ENCODE assay signal across 1 cellular context in the genomic region with DNA sequence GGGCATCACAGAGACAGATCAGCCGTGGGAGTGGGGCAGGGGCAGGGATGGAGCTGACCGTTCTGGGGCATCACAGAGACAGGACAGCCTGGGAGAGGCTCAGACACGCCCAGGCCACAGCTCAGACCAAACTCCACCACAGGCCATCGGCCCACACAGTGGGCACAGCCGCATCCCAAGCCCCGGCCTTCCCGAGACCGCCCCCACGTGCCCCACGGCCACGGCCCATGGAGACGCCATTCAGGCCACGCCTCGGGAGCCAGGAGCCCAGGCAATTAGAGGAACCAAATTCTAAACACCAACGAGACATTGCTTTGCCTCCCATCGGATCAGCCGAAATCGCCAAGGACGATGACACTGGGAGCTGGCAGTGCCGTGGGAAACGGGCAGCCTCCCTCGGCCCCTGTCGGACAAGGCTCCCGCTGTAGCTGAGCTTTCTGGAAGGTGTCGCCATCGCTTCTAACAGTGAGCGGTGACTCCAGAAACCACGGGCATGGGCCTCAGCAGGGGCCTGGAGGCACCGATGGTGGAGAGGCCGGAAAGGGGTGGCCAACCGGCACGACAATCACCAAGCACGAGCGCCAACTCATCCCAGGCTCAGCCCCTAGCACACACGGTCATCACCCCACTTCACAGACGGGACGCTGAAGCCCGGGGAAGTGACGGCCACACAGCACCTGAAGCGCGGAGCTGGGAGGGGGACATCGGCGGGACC.
TF ChIP-seq lines count a peak whose summit lies in the region.

No MANE protein-coding gene starts in this region.

TF ChIP-seq in SK-N-SH, 30 proteins besides CTCF, POLR2A, EP300 and RAD21 (continued from another document):
- TF ChIP-seq, protein P1, sequence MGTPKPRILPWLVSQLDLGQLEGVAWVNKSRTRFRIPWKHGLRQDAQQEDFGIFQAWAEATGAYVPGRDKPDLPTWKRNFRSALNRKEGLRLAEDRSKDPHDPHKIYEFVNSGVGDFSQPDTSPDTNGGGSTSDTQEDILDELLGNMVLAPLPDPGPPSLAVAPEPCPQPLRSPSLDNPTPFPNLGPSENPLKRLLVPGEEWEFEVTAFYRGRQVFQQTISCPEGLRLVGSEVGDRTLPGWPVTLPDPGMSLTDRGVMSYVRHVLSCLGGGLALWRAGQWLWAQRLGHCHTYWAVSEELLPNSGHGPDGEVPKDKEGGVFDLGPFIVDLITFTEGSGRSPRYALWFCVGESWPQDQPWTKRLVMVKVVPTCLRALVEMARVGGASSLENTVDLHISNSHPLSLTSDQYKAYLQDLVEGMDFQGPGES (IDR thresholded peaks at IDR 0.05; ENCODE audit: low read depth, low read length) = no peak
- TF ChIP-seq JUND (IDR thresholded peaks at IDR 0.05) (no peak), CHD2 (IDR thresholded peaks at IDR 0.05; ENCODE audit: low read length, partially characterized antibody) (no peak), NFIC (IDR thresholded peaks at IDR 0.05; ENCODE audit: borderline replicate concordance) (no peak), FOXJ3 (CRISPR knock-in tag; IDR thresholded peaks at IDR 0.05) (no peak), MAX (IDR thresholded peaks at IDR 0.05; ENCODE audit: low read depth) (no peak), MEF2A (IDR thresholded peaks at IDR 0.05; ENCODE audit: borderline replicate concordance, low read depth) (no peak), TAF1 (IDR thresholded peaks at IDR 0.05; ENCODE audit: borderline replicate concordance, low read depth, low read length) (no peak), USF2 (IDR thresholded peaks at IDR 0.05; ENCODE audit: borderline replicate concordance, low read depth, low read length) (no peak), POLR2AphosphoS5 (IDR thresholded peaks at IDR 0.05; ENCODE audit: low read depth, low read length) (no peak), EZH2phosphoT487 (IDR thresholded peaks at IDR 0.05; ENCODE audit: borderline replicate concordance, low read depth) (no peak), SIN3A (IDR thresholded peaks at IDR 0.05; ENCODE audit: borderline replicate concordance, low read depth, low read length) (no peak), SMC3 (IDR thresholded peaks at IDR 0.05; ENCODE audit: low read depth, low read length) (no peak)
- TF ChIP-seq, protein P2, sequence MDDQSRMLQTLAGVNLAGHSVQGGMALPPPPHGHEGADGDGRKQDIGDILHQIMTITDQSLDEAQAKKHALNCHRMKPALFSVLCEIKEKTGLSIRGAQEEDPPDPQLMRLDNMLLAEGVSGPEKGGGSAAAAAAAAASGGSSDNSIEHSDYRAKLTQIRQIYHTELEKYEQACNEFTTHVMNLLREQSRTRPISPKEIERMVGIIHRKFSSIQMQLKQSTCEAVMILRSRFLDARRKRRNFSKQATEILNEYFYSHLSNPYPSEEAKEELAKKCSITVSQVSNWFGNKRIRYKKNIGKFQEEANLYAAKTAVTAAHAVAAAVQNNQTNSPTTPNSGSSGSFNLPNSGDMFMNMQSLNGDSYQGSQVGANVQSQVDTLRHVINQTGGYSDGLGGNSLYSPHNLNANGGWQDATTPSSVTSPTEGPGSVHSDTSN (IDR thresholded peaks at IDR 0.05) = no peak
